ENCODE assay signal across 1 cellular context in the genomic region with DNA sequence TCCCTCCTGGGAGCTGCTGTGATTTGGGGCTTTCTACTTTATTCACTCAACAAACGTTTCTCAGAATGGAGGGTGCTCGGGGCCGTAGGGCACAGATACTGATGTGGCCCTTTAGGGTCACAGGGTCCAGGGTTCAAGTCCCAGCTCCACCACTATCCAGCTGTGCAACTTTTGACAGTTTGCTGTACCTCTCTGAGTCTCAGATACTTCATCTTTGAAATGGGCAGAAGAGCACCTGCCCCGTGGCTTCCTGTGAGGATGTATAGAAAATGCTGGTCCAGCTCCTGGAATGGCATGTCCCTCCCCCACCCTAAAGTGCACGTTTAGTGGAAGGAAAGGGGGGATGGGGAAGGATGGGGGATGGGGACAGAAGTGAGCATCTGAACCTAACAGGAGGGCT.
TF ChIP-seq lines count a peak whose summit lies in the region.

No MANE protein-coding gene starts in this region.

TF ChIP-seq in K562, 482 proteins besides CTCF, POLR2A, EP300 and RAD21:
- TF ChIP-seq ZFP36 (IDR thresholded peaks at IDR 0.05; ENCODE audit: low read depth, low read length, partially characterized antibody): peak; percentile 66
- peak; percentile 52; the same call in 1 of the 2 replicates for TF ChIP-seq ADNP (tag; IDR thresholded peaks at IDR 0.05)
- peak; percentile 56 to 71 for TF ChIP-seq KDM1A (IDR thresholded peaks at IDR 0.05)
- TF ChIP-seq ZKSCAN8 (CRISPR knock-in tag; IDR thresholded peaks at IDR 0.05): no peak
- TF ChIP-seq CBX1 (IDR thresholded peaks at IDR 0.05; ENCODE audit: low read depth): 0 out of 2 replicates have a peak, but pooled peaks have one; percentile 26
- no peak for TF ChIP-seq ZNF740 (CRISPR knock-in tag; IDR thresholded peaks at IDR 0.05)
- TF ChIP-seq ZNF740 (tag; IDR thresholded peaks at IDR 0.05): no peak
- no peak for TF ChIP-seq ASH1L (IDR thresholded peaks at IDR 0.05; ENCODE audit: borderline replicate concordance, low read depth, partially characterized antibody)
- TF ChIP-seq BCOR (IDR thresholded peaks at IDR 0.05): peak; percentile 48; the same call in 1 of the 2 replicates
- TF ChIP-seq ZFPM2 (CRISPR knock-in tag; IDR thresholded peaks at IDR 0.05): no peak
- TF ChIP-seq RBM25 (IDR thresholded peaks at IDR 0.05; ENCODE audit: low read depth, low read length, severe bottlenecking): peak; percentile 92
- no peak for TF ChIP-seq ZNF431 (CRISPR knock-in tag; IDR thresholded peaks at IDR 0.05)
- no peak for TF ChIP-seq RREB1 (CRISPR knock-in tag; IDR thresholded peaks at IDR 0.05)
